6 cellular contexts compared by ENCODE assay signal in genomic region chr5:140664018-140664352, GRCh38. TPM values are rescaled to one million over a fixed set of nuclear protein-coding genes. Genes with fewer than 3 reads are reported as not detected.
DNase-seq lines count a peak whose midpoint lies in the region; ATAC-seq and TF ChIP-seq lines count a peak whose summit lies in the region.

No MANE protein-coding gene starts in this region.

- peak overlapping the region; percentile 89 for H3K4me3 ChIP-seq in H7 (ENCODE audit: insufficient read depth, low read depth, low read length)
- peak overlapping the region; percentile 99 for H3K4me3 ChIP-seq in neural cell (ENCODE audit: low read length)

- BruUV-seq in MCF 10A (replicated peaks; lab: Mats Ljungman, UMichigan), result no TSS peak

- no peaks in the 10 kb centered on the region for H3K27me3 ChIP-seq in H7 (ENCODE audit: control insufficient read depth, insufficient read depth, low read length)
- no peaks in the 10 kb centered on the region for H3K27me3 ChIP-seq in neural cell (ENCODE audit: insufficient read depth, low read depth, low read length)

- CTCF ChIA-PET in MCF 10A (lab: Yijun Ruan, JAX), result interaction anchor here (0.6 to 0.8 kb wide), 4 partner anchors 27 to 334 kb away, joined by 3 to 4 read pairs (median 3); partner anchors contain the start of genes HARS1, HARS2 and ZMAT2

- peak overlapping the region; percentile 100 for H3K4me3 Mint-ChIP-seq in MCF 10A (ENCODE audit: unreplicated experiment)

- POLR2A ChIA-PET in MCF 10A (lab: Yijun Ruan, JAX), result interaction anchor here (0.6 to 8.1 kb wide), 24 partner anchors 10 to 973 kb away, joined by 3 to 164 read pairs (median 12); partner anchors contain the start of genes ANKHD1, APBB3, DND1 and EIF4EBP3

- peaks cover 12% of the 10 kb centered on the region for H3K79me2 ChIP-seq in neural cell (replicated peaks; ENCODE audit: insufficient read depth, low read length)

- H3K4me2 ChIP-seq in neural cell (ENCODE audit: low read length), result peak overlapping the region; percentile 71

- H3K36me3 ChIP-seq in H7 (replicated peaks; ENCODE audit: control insufficient read depth, insufficient read depth, low read length) (peaks cover 26% of the 10 kb centered on the region), neural cell (ENCODE audit: insufficient read depth, low read length) (peaks cover 7% of the 10 kb centered on the region)

- no peak for TF ChIP-seq RAD21 in neural cell (conservative IDR thresholded peaks at IDR 0.05)

- no peak for TF ChIP-seq CTCF in MCF 10A (IDR thresholded peaks at IDR 0.05; ENCODE audit: unreplicated experiment)
- no peak for TF ChIP-seq CTCF in neural cell (IDR thresholded peaks at IDR 0.05; ENCODE audit: poor library complexity, severe bottlenecking)

- H3K27ac ChIP-seq in neural cell (ENCODE audit: low read length), result peak overlapping the region; percentile 78

- H3K27me3 Mint-ChIP-seq in MCF 10A (ENCODE audit: insufficient read depth, unreplicated experiment), result no peaks in the 10 kb centered on the region

- peak overlapping the region; percentile 85 for H3K9ac ChIP-seq in neural cell (ENCODE audit: low read length)

- H4K20me1 ChIP-seq in neural cell (ENCODE audit: insufficient read depth), result no peaks in the 10 kb centered on the region

- no peak for DNase-seq in H7
- DNase-seq in MCF 10A (ENCODE audit: unreplicated experiment), result no peak
- no peak for DNase-seq in NCI-H446 treated with DMSO at 0.1 percent for 48 hours (lab: John Stamatoyannopoulos, UW)
- no peak for DNase-seq in NCI-H524 treated with DMSO at 0.1 percent for 48 hours (lab: John Stamatoyannopoulos, UW)

- intact Hi-C loops in MCF 10A (cut with micrococcal nuclease), result loop anchor here (1.0 kb wide), 3 partner anchors 27 to 89 kb away; partner anchors contain the start of genes HARS1 and HARS2

- no peaks in the 10 kb centered on the region for H3F3A ChIP-seq in neural cell (ENCODE audit: insufficient read depth, low read length, poor library complexity, severe bottlenecking)

- ATAC-seq in HG03280 (IDR thresholded peaks at IDR 0.05; ENCODE audit: unreplicated experiment), result no peak

- no peaks in the 10 kb centered on the region for H3K9me2 ChIP-seq in neural cell (ENCODE audit: insufficient read depth, low read length)

- H3K9me3 Mint-ChIP-seq in MCF 10A (ENCODE audit: unreplicated experiment), result no peaks in the 10 kb centered on the region

- peak overlapping the region; percentile 89 for H2AFZ ChIP-seq in neural cell (ENCODE audit: low read depth, low read length)

- peaks cover 77% of the 10 kb centered on the region for H3K36me3 Mint-ChIP-seq in MCF 10A (ENCODE audit: insufficient read depth, unreplicated experiment)

- H3K9me3 ChIP-seq in neural cell (ENCODE audit: low read length), result no peaks in the 10 kb centered on the region

- no peak for TF ChIP-seq EP300 in neural cell (conservative IDR thresholded peaks at IDR 0.05; ENCODE audit: poor library complexity, severe bottlenecking)

- peaks cover 32% of the 10 kb centered on the region for H3K4me1 Mint-ChIP-seq in MCF 10A (ENCODE audit: insufficient read depth, unreplicated experiment)

- peak overlapping the region; percentile 98 for H3K27ac Mint-ChIP-seq in MCF 10A (ENCODE audit: low read depth, unreplicated experiment)

TF ChIP-seq in neural cell, 6 proteins besides CTCF, POLR2A, EP300 and RAD21:
- no peak for TF ChIP-seq REST (IDR thresholded peaks at IDR 0.05; ENCODE audit: borderline replicate concordance)
- TF ChIP-seq SMC3 (conservative IDR thresholded peaks at IDR 0.05; ENCODE audit: poor library complexity), result no peak
- no peak for TF ChIP-seq TAF1 (IDR thresholded peaks at IDR 0.05; ENCODE audit: low read depth)
- TF ChIP-seq EZH2 (IDR thresholded peaks at IDR 0.05; ENCODE audit: borderline replicate concordance, insufficient read depth, low read length, poor library complexity, severe bottlenecking), result no peak
- no peak for TF ChIP-seq POLR2AphosphoS5 (IDR thresholded peaks at IDR 0.05)
- no peak for TF ChIP-seq MXI1 (conservative IDR thresholded peaks at IDR 0.05; ENCODE audit: poor library complexity, severe bottlenecking)

RNA-seq across cellular contexts. Expression of gene WDR55, which starts 0.7 kb away (rescaled TPM):
- 15.7 and 24.0 TPM in 2 replicates for total RNA-seq in H7 (2014; rRNA removed; shearing (Covaris generic))
- 35.0 and 36.4 TPM in 2 replicates for total RNA-seq in MCF 10A (2022)
- polyA plus RNA-seq in neural cell, result 20.4 and 20.7 TPM in 2 replicates
- 12.7 and 13.1 TPM in 2 replicates for polyA minus RNA-seq in neural cell

RNA-seq across cellular contexts. Expression of gene DND1, which starts 9.4 kb away (rescaled TPM):
- total RNA-seq in H7 (2014; rRNA removed; shearing (Covaris generic)), result 0.83 and 0.85 TPM in 2 replicates
- total RNA-seq in MCF 10A (2022), result 4.3 and 5.1 TPM in 2 replicates
- 4.2 and 4.4 TPM in 2 replicates for polyA plus RNA-seq in neural cell
- polyA minus RNA-seq in neural cell, result 1.2 and 2.0 TPM in 2 replicates

RNA-seq across cellular contexts. Expression of gene IK, which starts 16.4 kb away (rescaled TPM):
- total RNA-seq in H7 (2014; rRNA removed; shearing (Covaris generic)), result 55.5 and 76.3 TPM in 2 replicates
- total RNA-seq in MCF 10A (2022), result 128 and 160 TPM in 2 replicates
- 202 and 264 TPM in 2 replicates for polyA plus RNA-seq in neural cell
- 146 and 173 TPM in 2 replicates for polyA minus RNA-seq in neural cell

RNA-seq across cellular contexts. Expression of gene NDUFA2, which starts 16.6 kb away (rescaled TPM):
- 136 and 144 TPM in 2 replicates for total RNA-seq in H7 (2014; rRNA removed; shearing (Covaris generic))
- total RNA-seq in MCF 10A (2022), result 63.2 and 82.2 TPM in 2 replicates
- polyA plus RNA-seq in neural cell, result 131 and 162 TPM in 2 replicates
- 30.1 and 37.7 TPM in 2 replicates for polyA minus RNA-seq in neural cell

RNA-seq across cellular contexts. Expression of gene TMCO6, which starts 24.7 kb away (rescaled TPM):
- 27.1 and 34.4 TPM in 2 replicates for total RNA-seq in H7 (2014; rRNA removed; shearing (Covaris generic))
- 15.7 and 17.2 TPM in 2 replicates for total RNA-seq in MCF 10A (2022)
- 23.5 and 37.5 TPM in 2 replicates for polyA plus RNA-seq in neural cell
- polyA minus RNA-seq in neural cell, result 5.1 and 9.1 TPM in 2 replicates
